Comparison of ENCODE assay signal across 8 cellular contexts in genomic region chr12:32533971-32534590, GRCh38.
DNase-seq lines count a peak whose midpoint lies in the region; ATAC-seq and TF ChIP-seq lines count a peak whose summit lies in the region.

No MANE protein-coding gene starts in this region.

- TF ChIP-seq CTCF in RWPE1 (conservative IDR thresholded peaks at IDR 0.05; ENCODE audit: low read depth): no peak
- TF ChIP-seq CTCF in fibroblast of the aortic adventitia (IDR thresholded peaks at IDR 0.05; ENCODE audit: insufficient read depth, low read length): no peak

- DNase-seq in SHP77 (lab: John Stamatoyannopoulos, UW) (peak; percentile 13 to 17), SHP77 treated with DMSO at 0.1 percent for 48 hours (lab: John Stamatoyannopoulos, UW) (no peak), RWPE1 (ENCODE audit: low spot score) (peak; percentile 66), fibroblast of the aortic adventitia (ENCODE audit: low read depth) (peak; percentile 87), non-pigmented ciliary epithelial cell (ENCODE audit: low read depth) (peak; percentile 91), NCI-H446 treated with DMSO at 0.1 percent for 48 hours (lab: John Stamatoyannopoulos, UW) (no peak)
- DNase-seq in activated CD8-positive, alpha-beta memory T cell treated with anti-CD3 and anti-CD28 coated beads, Interleukin-2, amount 50 U/mL, for 4 hours: no peak

- peak; percentile 64 for ATAC-seq in HG03039 (IDR thresholded peaks at IDR 0.05; ENCODE audit: unreplicated experiment)

- CTCF ChIA-PET in RWPE1 (lab: Yijun Ruan, JAX): interaction anchor here (1.4 kb wide), 1 partner anchor 79 kb away, joined by 4 read pairs; no protein-coding TSS in a partner anchor

- peak overlapping the region; percentile 63 for H3K4me3 ChIP-seq in fibroblast of the aortic adventitia (ENCODE audit: low read depth, low read length)

- POLR2A ChIA-PET in RWPE1 (lab: Yijun Ruan, JAX; ENCODE audit: low non-redundant PET): no interaction called here

- H3K27ac ChIP-seq in RWPE1: no peak overlapping the region

Comparison
In these comparisons a context has a peak if more than half of its experiments do, and no peak if none do; other contexts are left out.
1. DNase-seq: peak in SHP77 (2 of 2), RWPE1 (single experiment), fibroblast of the aortic adventitia (single experiment) and non-pigmented ciliary epithelial cell (single experiment); none in SHP77 treated with DMSO at 0.1 percent for 48 hours (single experiment), activated CD8-positive, alpha-beta memory T cell treated with anti-CD3 and anti-CD28 coated beads, Interleukin-2, amount 50 U/mL, for 4 hours (single experiment) and NCI-H446 treated with DMSO at 0.1 percent for 48 hours (single experiment).